Comparison of ENCODE assay signal across 15 cellular contexts in genomic region chr11:2995893-2996554, GRCh38.
"Had no signal": no experiment of that assay in that cellular context is flagged by ENCODE, and none has a peak within 500 bp of the region (broad histone marks: within the 10 kb centered on the region; RNA-seq: fewer than 3 reads in every experiment).

No MANE protein-coding gene starts in this region.

- H3K4me1 ChIP-seq: uterus had no signal

- DNase-seq: activated CD4-positive, alpha-beta T cell treated with anti-CD3 and anti-CD28 coated beads, Interleukin-2, amount 10 ng/mL, durations not matched to agents 24 days and 14 days; caudate nucleus; colonic mucosa; effector CD8-positive, alpha-beta T cell; nephron progenitor cell; retina; SK-N-SH; stimulated activated CD4-positive, alpha-beta T cell treated with anti-CD3 and anti-CD28 coated beads, Interleukin-15, amount 100 ng/mL, for 24 hours; stimulated activated CD4-positive, alpha-beta T cell treated with anti-CD3 and anti-CD28 coated beads, Interleukin-4, amount 100 ng/mL, for 24 hours; T-helper 1 cell; thyroid gland; uterus had no signal

- H3K4me3 ChIP-seq: colonic mucosa, gastroesophageal sphincter, lung, pancreas, thyroid gland, uterus had no signal

- ATAC-seq: gastroesophageal sphincter, pancreas had no signal

- H3K9me3 ChIP-seq: colonic mucosa, gastroesophageal sphincter, pancreas, SK-N-SH, thyroid gland, uterus had no signal

- H3K27me3 ChIP-seq: colonic mucosa, gastroesophageal sphincter, pancreas, thyroid gland, uterus had no signal

- H3K36me3 ChIP-seq: colonic mucosa, thyroid gland, uterus had no signal
